ENCODE assay signal across 1 cellular context in genomic region chr7:127107601-127108007, GRCh38.
TF ChIP-seq lines count a peak whose summit lies in the region.

No MANE protein-coding gene starts in this region.

TF ChIP-seq in HepG2, 621 proteins besides CTCF, POLR2A, EP300 and RAD21 (continued from another document and continues in another):
- TF ChIP-seq ZSCAN12 (CRISPR knock-in tag; IDR thresholded peaks at IDR 0.05) (0 out of 2 replicates have a peak, but pooled peaks have one; percentile 47), ARHGAP35 (CRISPR knock-in tag; IDR thresholded peaks at IDR 0.05; ENCODE audit: borderline replicate concordance) (peak; percentile 64; the same call in 1 of the 2 replicates), EEA1 (CRISPR knock-in tag; IDR thresholded peaks at IDR 0.05; ENCODE audit: borderline replicate concordance) (no peak), ETS1 (CRISPR knock-in tag; IDR thresholded peaks at IDR 0.05) (peak; percentile 35; the same call in 1 of the 2 replicates), RARA (CRISPR knock-in tag; IDR thresholded peaks at IDR 0.05) (peak; percentile 57), MZF1 (CRISPR knock-in tag; IDR thresholded peaks at IDR 0.05; ENCODE audit: borderline replicate concordance) (no peak), ZSCAN30 (CRISPR knock-in tag; IDR thresholded peaks at IDR 0.05) (no peak), ZFP91 (CRISPR knock-in tag; IDR thresholded peaks at IDR 0.05; ENCODE audit: borderline replicate concordance) (no peak), ATF6 (CRISPR knock-in tag; conservative IDR thresholded peaks at IDR 0.05) (0 out of 2 replicates have a peak, but pooled peaks have one; percentile 92), CSRNP2 (CRISPR knock-in tag; conservative IDR thresholded peaks at IDR 0.05; ENCODE audit: low read depth) (no peak), TFDP1 (CRISPR knock-in tag; IDR thresholded peaks at IDR 0.05; ENCODE audit: borderline replicate concordance) (no peak), TFE3 (CRISPR knock-in tag; IDR thresholded peaks at IDR 0.05) (peak; percentile 79), ZHX2 (IDR thresholded peaks at IDR 0.05; ENCODE audit: low read depth) (no peak), ZHX2 (CRISPR knock-in tag; IDR thresholded peaks at IDR 0.05; ENCODE audit: borderline replicate concordance) (peak; percentile 90; the same call in 1 of the 2 replicates), KLF16 (CRISPR knock-in tag; IDR thresholded peaks at IDR 0.05) (peak in 1 of 2 experiments; percentile 86; a peak in 2 of 4 replicates), ZUFSP (CRISPR knock-in tag; IDR thresholded peaks at IDR 0.05; ENCODE audit: borderline replicate concordance) (no peak), U2AF1 (optimal IDR thresholded peaks at IDR 0.05; ENCODE audit: low read depth, low read length) (no peak), ONECUT2 (CRISPR knock-in tag; IDR thresholded peaks at IDR 0.05) (peak; percentile 70; the same call in 1 of the 2 replicates), GTF3A (CRISPR knock-in tag; conservative IDR thresholded peaks at IDR 0.05) (no peak), KLF11 (CRISPR knock-in tag; IDR thresholded peaks at IDR 0.05) (peak; percentile 95), ZNF484 (CRISPR knock-in tag; IDR thresholded peaks at IDR 0.05; ENCODE audit: borderline replicate concordance, low read depth) (no peak), ZKSCAN8 (CRISPR knock-in tag; IDR thresholded peaks at IDR 0.05; ENCODE audit: borderline replicate concordance) (0 out of 2 replicates have a peak, but pooled peaks have one; percentile 72), ZBTB2 (CRISPR knock-in tag; IDR thresholded peaks at IDR 0.05; ENCODE audit: low read depth) (0 out of 2 replicates have a peak, but pooled peaks have one; percentile 33), FOXK2 (IDR thresholded peaks at IDR 0.05) (no peak), TP53 (CRISPR knock-in tag; conservative IDR thresholded peaks at IDR 0.05) (peak; percentile 73; the same call in 1 of the 2 replicates), NFIB (CRISPR knock-in tag; IDR thresholded peaks at IDR 0.05; ENCODE audit: borderline replicate concordance) (no peak), MTA3 (CRISPR knock-in tag; IDR thresholded peaks at IDR 0.05) (no peak), RCOR2 (CRISPR knock-in tag; IDR thresholded peaks at IDR 0.05) (no peak)
